ENCODE assay signal across 10 cellular contexts in the genomic region with DNA sequence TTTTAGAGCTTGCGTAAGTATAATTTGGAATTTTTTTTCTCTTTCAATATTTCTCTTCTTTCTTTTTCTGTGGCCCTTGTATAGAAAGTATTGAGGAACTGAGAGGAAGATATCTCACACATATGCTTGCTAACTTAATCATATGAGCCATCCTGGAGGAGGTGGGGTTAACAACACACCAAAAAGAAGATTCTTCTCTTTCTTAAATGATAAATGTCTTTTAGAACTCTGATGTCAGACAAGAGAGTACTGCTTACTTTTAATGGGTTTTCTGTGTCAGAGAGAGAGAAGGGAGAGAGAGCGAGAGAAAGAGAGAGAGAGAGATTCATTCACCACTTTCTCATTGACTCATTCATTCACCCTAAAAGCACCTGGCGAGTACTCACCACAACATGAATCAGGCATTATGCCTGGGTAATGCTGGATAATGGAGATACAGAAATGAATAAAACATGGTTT.
DNase-seq lines count a peak whose midpoint lies in the region; ATAC-seq and TF ChIP-seq lines count a peak whose summit lies in the region.
"Had no signal": no experiment of that assay in that cellular context is flagged by ENCODE, and none has a peak within 500 bp of the region (broad histone marks: within the 10 kb centered on the region; RNA-seq: fewer than 3 reads in every experiment).

No MANE protein-coding gene starts in this region.

- H3K36me3 ChIP-seq in OCI-LY7 (ENCODE audit: insufficient read depth, low read length) (no peaks in the 10 kb centered on the region), osteoblast (ENCODE audit: insufficient read depth, low read length) (no peaks in the 10 kb centered on the region)
- H3K36me3 ChIP-seq: adrenal gland had no signal

- TF ChIP-seq CTCF in OCI-LY7 (conservative IDR thresholded peaks at IDR 0.05; ENCODE audit: low read length): no peak
- TF ChIP-seq CTCF in osteoblast (IDR thresholded peaks at IDR 0.05; ENCODE audit: extremely low read depth, low read depth, low read length): no peak

- CTCF ChIA-PET in OCI-LY7 (lab: Charles Lee; ENCODE audit: unreplicated experiment): no interaction called here

- H3K4me1 ChIP-seq in OCI-LY7 (ENCODE audit: insufficient read depth, low read length, poor library complexity, severe bottlenecking) (peaks cover 61% of the 10 kb centered on the region), osteoblast (ENCODE audit: insufficient read depth, low read length) (peaks cover 22% of the 10 kb centered on the region)
- H3K4me1 ChIP-seq: adrenal gland had no signal

- POLR2A ChIA-PET in OCI-LY7 (lab: Charles Lee): interaction anchor here (0.5 to 2.9 kb wide), 5 partner anchors 9 to 116 kb away, joined by 3 to 9 read pairs (median 3); no protein-coding TSS in a partner anchor

- no peaks in the 10 kb centered on the region for H3K79me2 ChIP-seq in OCI-LY7 (ENCODE audit: insufficient read depth, low read depth, low read length)
- H3K79me2 ChIP-seq in osteoblast (ENCODE audit: insufficient read depth, low read length): no peaks in the 10 kb centered on the region

- no peak overlapping the region for H3K4me3 ChIP-seq in OCI-LY7 (ENCODE audit: low read depth, low read length, poor library complexity, severe bottlenecking)
- H3K4me3 ChIP-seq in osteoblast (ENCODE audit: insufficient read depth, low read length): no peak overlapping the region
- H3K4me3 ChIP-seq: adrenal gland had no signal

- no peaks in the 10 kb centered on the region for H3K9me3 ChIP-seq in OCI-LY7 (ENCODE audit: low read length)
- H3K9me3 ChIP-seq in osteoblast (ENCODE audit: low read depth, low read length): no peaks in the 10 kb centered on the region
- H3K9me3 ChIP-seq: adrenal gland had no signal

- peak; percentile 68 to 69 for ATAC-seq in activated CD4-positive, CD25-positive, alpha-beta regulatory T cell treated with anti-CD3 and anti-CD28 coated beads, Interleukin-2, amount 50 U/mL, for 24 hours
- ATAC-seq in HG02759 (IDR thresholded peaks at IDR 0.05; ENCODE audit: unreplicated experiment): peak; percentile 65

- H3K9me2 ChIP-seq in OCI-LY7 (ENCODE audit: insufficient read depth, low read length): no peaks in the 10 kb centered on the region

- intact Hi-C loops in OCI-LY7 (cut with micrococcal nuclease; ENCODE audit: unreplicated experiment): loop anchor here (2.0 kb wide), 2 partner anchors 49 to 119 kb away; no protein-coding TSS in a partner anchor
- intact Hi-C loops in posterior cingulate gyrus (cut with DNase I): no loop called here

- H3K27me3 ChIP-seq in osteoblast (ENCODE audit: insufficient read depth, low read length): no peaks in the 10 kb centered on the region

- no peaks in the 10 kb centered on the region for H4K20me1 ChIP-seq in OCI-LY7 (ENCODE audit: insufficient read depth, low read length)
- no peaks in the 10 kb centered on the region for H4K20me1 ChIP-seq in osteoblast (ENCODE audit: insufficient read depth, low read length)

- no peak for DNase-seq in activated CD4-positive, CD25-positive, alpha-beta regulatory T cell (lab: John Stamatoyannopoulos, UW)
- DNase-seq in OCI-LY7 (ENCODE audit: low spot score) (no peak), osteoblast (ENCODE audit: insufficient read length, low spot score, missing footprints) (no peak), T1000 (lab: John Stamatoyannopoulos, UW) (no peak), ecto neural progenitor cell (ENCODE audit: low spot score) (no peak), posterior cingulate gyrus (no peak)
- DNase-seq: adrenal gland had no signal

- BruUV-seq in OCI-LY7 (replicated peaks; lab: Mats Ljungman, UMichigan): no TSS peak

- H3K27ac ChIP-seq in OCI-LY7 (ENCODE audit: low read depth, low read length, poor library complexity, severe bottlenecking) (no peak overlapping the region), osteoblast (ENCODE audit: low read depth, low read length) (peak overlapping the region; percentile 9)
- H3K27ac ChIP-seq: 22Rv1, adrenal gland had no signal

- peak overlapping the region; percentile 35 for H3K4me2 ChIP-seq in OCI-LY7 (ENCODE audit: low read length)
- H3K4me2 ChIP-seq in osteoblast (ENCODE audit: insufficient read depth, low read length): no peak overlapping the region

- H2AFZ ChIP-seq in OCI-LY7 (ENCODE audit: low read length): peak overlapping the region; percentile 42; the same call in 1 of the 2 replicates
- no peak overlapping the region for H2AFZ ChIP-seq in osteoblast (ENCODE audit: low read length)
